Comparison of ENCODE assay signal across 8 cellular contexts in genomic region chr2:171160630-171161424, GRCh38. TPM values are rescaled to one million over a fixed set of nuclear protein-coding genes. Genes with fewer than 3 reads are reported as not detected.
DNase-seq lines count a peak whose midpoint lies in the region; ATAC-seq and TF ChIP-seq lines count a peak whose summit lies in the region.

TLK1 (minus strand) TSS chr2:171160893; CDS start chr2:171160428, 465 bp downstream.

- H3K36me3 ChIP-seq in HUES6 (ENCODE audit: control insufficient read depth, insufficient read depth, low read length), result no peaks in the 10 kb centered on the region
- H3K36me3 ChIP-seq in muscle layer of duodenum (ENCODE audit: control insufficient read depth in 1 of 2, insufficient read depth in 2 of 2, low read length in 2 of 2), result no peaks in the 10 kb centered on the region

- H3K27me3 ChIP-seq in HUES6 (ENCODE audit: control insufficient read depth, insufficient read depth, low read length) (no peaks in the 10 kb centered on the region), muscle layer of duodenum (ENCODE audit: low read depth, low read length) (no peaks in the 10 kb centered on the region)

- peak within 1 kb of the TSS; percentile 87 for H3K4me3 ChIP-seq in HUES6 (ENCODE audit: low read depth, low read length)
- peak within 1 kb of the TSS; percentile 95 to 98 for H3K4me3 ChIP-seq in muscle layer of duodenum (ENCODE audit: low read depth in 1 of 2, low read length in 2 of 2)

- peaks cover 58% of the 10 kb centered on the region for H3K4me1 Mint-ChIP-seq in activated T-cell treated with anti-CD3 and anti-CD28 coated beads, Interleukin-2, amount 50 U/mL, for 24 hours (ENCODE audit: low read depth)

- peak within 1 kb of the TSS; percentile 95 for H3K27ac Mint-ChIP-seq in activated T-cell treated with anti-CD3 and anti-CD28 coated beads, Interleukin-2, amount 50 U/mL, for 24 hours

- peaks cover 19% of the 10 kb centered on the region for H3K36me3 Mint-ChIP-seq in activated T-cell treated with anti-CD3 and anti-CD28 coated beads, Interleukin-2, amount 50 U/mL, for 24 hours (ENCODE audit: low read depth)

- ATAC-seq in GM21390 (IDR thresholded peaks at IDR 0.05; ENCODE audit: unreplicated experiment), result peak; percentile 63
- peak; percentile 92 for ATAC-seq in esophagus mucosa

- peak; percentile 87 for DNase-seq in D341Med (ENCODE audit: low spot score)
- peak; percentile 83 for DNase-seq in activated T-cell treated with anti-CD3 and anti-CD28 coated beads, Interleukin-2, amount 50 U/mL, for 24 hours
- peak; percentile 47 to 77 for DNase-seq in stimulated activated CD8-positive, alpha-beta memory T cell treated with anti-CD3 and anti-CD28 coated beads, Interleukin-7, amount 100 ng/mL, for 4 hours (ENCODE audit: low read depth in 2 of 2)

- no peaks in the 10 kb centered on the region for H3K9me3 Mint-ChIP-seq in activated T-cell treated with anti-CD3 and anti-CD28 coated beads, Interleukin-2, amount 50 U/mL, for 24 hours

- no peaks in the 10 kb centered on the region for H3K27me3 Mint-ChIP-seq in activated T-cell treated with anti-CD3 and anti-CD28 coated beads, Interleukin-2, amount 50 U/mL, for 24 hours

- H3K9ac ChIP-seq in HUES6 (ENCODE audit: low read length), result peak within 1 kb of the TSS; percentile 97

- peak within 1 kb of the TSS; percentile 90 for H3K4me3 Mint-ChIP-seq in activated T-cell treated with anti-CD3 and anti-CD28 coated beads, Interleukin-2, amount 50 U/mL, for 24 hours

- H3K4me1 ChIP-seq in HUES6 (ENCODE audit: control insufficient read depth, insufficient read depth, low read length), result peaks cover 35% of the 10 kb centered on the region
- peaks cover 0 to 11% of the 10 kb centered on the region in 2 donors for H3K4me1 ChIP-seq in muscle layer of duodenum (ENCODE audit: control insufficient read depth in 1 of 2, insufficient read depth in 2 of 2, low read length in 2 of 2)

- H3K27ac ChIP-seq in HUES6 (ENCODE audit: low read depth, low read length) (peak within 1 kb of the TSS; percentile 99), muscle layer of duodenum (ENCODE audit: low read length) (peak within 1 kb of the TSS; percentile 96)

- H3K9me3 ChIP-seq in HUES6 (ENCODE audit: control insufficient read depth, insufficient read depth, low read depth, low read length) (no peaks in the 10 kb centered on the region), muscle layer of duodenum (ENCODE audit: control insufficient read depth in 1 of 2, low read length in 2 of 2) (no peaks in the 10 kb centered on the region)

TF ChIP-seq in PFSK-1, 5 proteins besides CTCF, POLR2A, EP300 and RAD21:
- TF ChIP-seq POLR2AphosphoS5 (IDR thresholded peaks at IDR 0.05; ENCODE audit: low read depth, low read length) (peak; percentile 59), TAF1 (IDR thresholded peaks at IDR 0.05; ENCODE audit: borderline replicate concordance, insufficient read depth, low read length) (peak; percentile 12; the same call in 1 of the 2 replicates), FOXP2 (optimal IDR thresholded peaks at IDR 0.05; ENCODE audit: borderline replicate concordance, extremely low read depth, extremely low read length, insufficient read depth) (no peak)

RNA-seq across cellular contexts. Expression of gene TLK1, which starts in this region (rescaled TPM):
- 10.3 TPM for polyA plus RNA-seq in PFSK-1 (2012; ENCODE audit: insufficient read length, low read depth)
- total RNA-seq in esophagus mucosa, result 28.9 TPM

Comparison
In these comparisons a context has a peak if more than half of its experiments do, and no peak if none do; other contexts are left out.
1. Peak in every context shown above with its lines: DNase-seq, ATAC-seq, H3K4me3 ChIP-seq and H3K27ac ChIP-seq.